In genomic region chr7:40058636-40059035, GRCh38 we compare ENCODE assay signal across 1 cellular context.
A peak's percentile ranks its signal among the peaks of the same experiment; 100 is the strongest.
TF ChIP-seq lines count a peak whose summit lies in the region.

No MANE protein-coding gene starts in this region.

TF ChIP-seq in K562, 482 proteins besides CTCF, POLR2A, EP300 and RAD21 (continued from another document):
- TF ChIP-seq MLLT1 (IDR thresholded peaks at IDR 0.05) (peak in 1 of 2 experiments; percentile 99; a peak in 2 of 4 replicates), ZMIZ1 (IDR thresholded peaks at IDR 0.05; ENCODE audit: low read depth in 2 of 2, low read length in 2 of 2) (peak in 1 of 2 experiments; percentile 84; a peak in 2 of 4 replicates), L3MBTL2 (IDR thresholded peaks at IDR 0.05) (peak; percentile 60; the same call in 1 of the 2 replicates), BACH1 (tag; IDR thresholded peaks at IDR 0.05) (peak; percentile 45; the same call in 1 of the 2 replicates), MAFF (IDR thresholded peaks at IDR 0.05; ENCODE audit: low read length) (peak; percentile 91), EP400 (IDR thresholded peaks at IDR 0.05) (peak; percentile 30), ZNF316 (IDR thresholded peaks at IDR 0.05) (peak; percentile 98), HMGN3 (IDR thresholded peaks at IDR 0.05; ENCODE audit: borderline replicate concordance, extremely low read depth, insufficient read length, low read depth, low read length) (no peak), MGA (IDR thresholded peaks at IDR 0.05) (0 out of 2 replicates have a peak, but pooled peaks have one; percentile 17), C11orf30 (IDR thresholded peaks at IDR 0.05; ENCODE audit: low read depth) (peak; percentile 94)
